ENCODE assay signal across 15 cellular contexts in the genomic region with DNA sequence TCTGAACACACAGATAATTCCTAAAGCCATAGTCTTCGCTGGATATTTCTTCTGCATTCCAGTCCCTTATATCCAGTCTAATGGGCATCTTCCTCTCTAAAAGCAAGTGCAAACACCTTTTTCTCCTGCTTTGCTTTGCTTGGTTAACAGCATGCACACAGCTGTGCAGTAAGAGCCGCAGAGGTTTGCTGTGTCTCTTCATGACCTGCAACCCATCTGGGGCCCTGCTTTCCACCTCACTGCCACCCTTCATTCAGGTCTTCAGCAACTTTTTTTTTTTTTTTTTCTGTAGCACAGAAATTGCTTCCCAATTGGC. TPM values are rescaled to one million over a fixed set of nuclear protein-coding genes. Genes with fewer than 3 reads are reported as not detected.
A peak's percentile ranks its signal among the peaks of the same experiment; 100 is the strongest.
DNase-seq lines count a peak whose midpoint lies in the region; ATAC-seq, FAIRE-seq and TF ChIP-seq lines count a peak whose summit lies in the region.
"Had no signal": no experiment of that assay in that cellular context is flagged by ENCODE, and none has a peak within 500 bp of the region (broad histone marks: within the 10 kb centered on the region; RNA-seq: fewer than 3 reads in every experiment).

No MANE protein-coding gene starts in this region.

- TF ChIP-seq EP300 in HepG2 (IDR thresholded peaks at IDR 0.05; ENCODE audit: low read depth in 2 of 2, low read length in 2 of 2) (no peak), HepG2 (CRISPR knock-in tag; IDR thresholded peaks at IDR 0.05; ENCODE audit: borderline replicate concordance) (no peak)

- H3K4me1 ChIP-seq in HepG2 (ENCODE audit: insufficient read depth, low read length) = peaks cover 100% of the 10 kb centered on the region
- peaks cover 35 to 53% (median 45%) of the 10 kb centered on the region in 3 donors for H3K4me1 ChIP-seq in skeletal muscle tissue (ENCODE audit: control insufficient read depth in 3 of 3, insufficient read depth in 3 of 3, low read length in 3 of 3)

- no peaks in the 10 kb centered on the region for H3K27me3 Mint-ChIP-seq in activated T-helper 17 cell treated with anti-CD3 and anti-CD28 coated beads, Interleukin-2, amount 50 U/mL, for 72 hours
- H3K27me3 Mint-ChIP-seq: CD4-positive, alpha-beta memory T cell; stimulated activated naive B cell treated with anti-CD40 and anti-IgM and Interleukin-4, amounts not matched to agents 10 μg/mL and 1 μg/mL and 100 μg/mL, for 72 hours had no signal

- no peak for DNase-seq in HepG2 (ENCODE audit: low spot score)
- no peak for DNase-seq in left lobe of liver (ENCODE audit: low spot score)
- DNase-seq in NCI-H526 treated with DMSO at 0.1 percent for 48 hours (lab: John Stamatoyannopoulos, UW) = no peak
- DNase-seq in stimulated activated CD4-positive, alpha-beta T cell treated with anti-CD3 and anti-CD28 coated beads, Interleukin-4, amount 100 ng/mL, for 24 hours = no peak
- DNase-seq: activated T-cell treated with anti-CD3 and anti-CD28 coated beads, Interleukin-2, amount 50 U/mL, for 48 hours; brain microvascular endothelial cell; CD4-positive, alpha-beta memory T cell; NCI-H187 treated with DMSO at 0.1 percent for 48 hours; NK-92 treated with Interleukin-12 subunit alpha and Interleukin-12 subunit beta, amount 100 ng/mL, for 24 hours; stimulated activated naive B cell treated with anti-CD40 and anti-IgM and Interleukin-4, amounts not matched to agents 10 μg/mL and 1 μg/mL and 100 μg/mL, for 72 hours had no signal

- peaks cover 74% of the 10 kb centered on the region for H3K36me3 Mint-ChIP-seq in activated T-helper 17 cell treated with anti-CD3 and anti-CD28 coated beads, Interleukin-2, amount 50 U/mL, for 72 hours (ENCODE audit: low read depth)

- in situ Hi-C loops in HepG2 (cut with HindIII; ENCODE audit: extremely low pct_ligation_motif_present, low pct_unique_long_range_greater_than_20kb) = no loop called here

- peak overlapping the region; percentile 61 for H3K9ac ChIP-seq in HepG2 (ENCODE audit: insufficient read depth, low read depth, low read length)
- H3K9ac ChIP-seq in skeletal muscle tissue (ENCODE audit: low read depth in 1 of 3, low read length in 3 of 3) = peak overlapping the region in 1 of 3 donors; percentile 34

- no peak overlapping the region for H2AFZ ChIP-seq in HepG2 (ENCODE audit: low read length)

- H3K4me2 ChIP-seq in HepG2 (ENCODE audit: low read depth, low read length) = peak overlapping the region; percentile 79

- ATAC-seq in GM18909 (IDR thresholded peaks at IDR 0.05; ENCODE audit: poor library complexity, unreplicated experiment) (peak; percentile 35), HepG2 (peak; percentile 31), left lobe of liver (no peak), HG03159 (IDR thresholded peaks at IDR 0.05; ENCODE audit: unreplicated experiment) (no peak)
- ATAC-seq in activated T-helper 17 cell treated with anti-CD3 and anti-CD28 coated beads, Interleukin-2, amount 50 U/mL, for 72 hours (replicated peaks) = no peak
- ATAC-seq: K562; stimulated activated naive B cell treated with anti-CD40 and anti-IgM and Interleukin-4, amounts not matched to agents 10 μg/mL and 1 μg/mL and 100 μg/mL, for 72 hours had no signal

- intact Hi-C loops in HepG2 (cut with micrococcal nuclease; ENCODE audit: unreplicated experiment) = loop anchor here (1.0 to 5.0 kb wide), 7 partner anchors 11 to 279 kb away; a partner anchor contains a TSS

- H3K4me3 Mint-ChIP-seq in activated T-helper 17 cell treated with anti-CD3 and anti-CD28 coated beads, Interleukin-2, amount 50 U/mL, for 72 hours = no peak overlapping the region
- H3K4me3 Mint-ChIP-seq: stimulated activated naive B cell treated with anti-CD40 and anti-IgM and Interleukin-4, amounts not matched to agents 10 μg/mL and 1 μg/mL and 100 μg/mL, for 72 hours had no signal

- FAIRE-seq in HepG2 (lab: Jason Lieb, UNC) = no peak
- FAIRE-seq: K562 had no signal

- no TSS peak for BruUV-seq in HepG2 (replicated peaks; lab: Mats Ljungman, UMichigan)

- H3K27me3 ChIP-seq in HepG2 (ENCODE audit: control insufficient read depth in 1 of 2, insufficient read depth in 2 of 2, low read length in 2 of 2) (no peaks in the 10 kb centered on the region), skeletal muscle tissue (ENCODE audit: control insufficient read depth in 3 of 3, insufficient read depth in 3 of 3, low read length in 3 of 3) (no peaks in the 10 kb centered on the region)
- H3K27me3 ChIP-seq: brain microvascular endothelial cell had no signal

- H3K79me2 ChIP-seq in HepG2 (ENCODE audit: insufficient read depth, low read length) = peaks cover 99% of the 10 kb centered on the region

- peaks cover 98% of the 10 kb centered on the region for H4K20me1 ChIP-seq in HepG2 (ENCODE audit: insufficient read depth, low read length)

- no peaks in the 10 kb centered on the region for H3K9me3 Mint-ChIP-seq in activated T-helper 17 cell treated with anti-CD3 and anti-CD28 coated beads, Interleukin-2, amount 50 U/mL, for 72 hours
- H3K9me3 Mint-ChIP-seq: CD4-positive, alpha-beta memory T cell; stimulated activated naive B cell treated with anti-CD40 and anti-IgM and Interleukin-4, amounts not matched to agents 10 μg/mL and 1 μg/mL and 100 μg/mL, for 72 hours had no signal

- H3K36me3 ChIP-seq in HepG2 (replicated peaks in 1 of 2; ENCODE audit: control insufficient read depth in 1 of 2, insufficient read depth in 2 of 2, low read length in 2 of 2) (peaks cover 35 to 87% of the 10 kb centered on the region in 2 experiments), skeletal muscle tissue (ENCODE audit: control insufficient read depth in 3 of 3, insufficient read depth in 3 of 3, low read length in 3 of 3) (no peaks in the 10 kb centered on the region)

- TF ChIP-seq POLR2A in HepG2 (IDR thresholded peaks at IDR 0.05; ENCODE audit: insufficient read depth in 1 of 2, low read depth in 2 of 2, low read length in 2 of 2) = peak in 1 of 2 experiments; percentile 8; a peak in 1 of 4 replicates

- TF ChIP-seq CTCF in HepG2 (CRISPR knock-in tag; IDR thresholded peaks at IDR 0.05) = no peak

- H3K9me3 ChIP-seq in HepG2 (ENCODE audit: low read length) (no peaks in the 10 kb centered on the region), skeletal muscle tissue (ENCODE audit: control insufficient read depth in 3 of 3, low read length in 3 of 3) (no peaks in the 10 kb centered on the region)

- H3K27ac ChIP-seq in HepG2 (ENCODE audit: extremely low read length, insufficient read depth, low read length) = peak overlapping the region; percentile 85
- H3K27ac ChIP-seq in skeletal muscle tissue (ENCODE audit: low read depth, low read length) = peak overlapping the region; percentile 56
- H3K27ac ChIP-seq: brain microvascular endothelial cell had no signal

- TF ChIP-seq RAD21 in HepG2 (CRISPR knock-in tag; IDR thresholded peaks at IDR 0.05) = no peak

- CTCF ChIA-PET in HepG2 (lab: Yijun Ruan, JAX; ENCODE audit: low intra/inter-chr PET ratio, low total read pairs) = interaction anchor here (1.5 kb wide), 1 partner anchor 279 kb away, joined by 6 read pairs; no protein-coding TSS in a partner anchor

- WGBS in HepG2 (ENCODE audit: low lambda C conversion rate) = 38% methylated on average over 2 of the region's 2 CpGs

- H3K4me1 Mint-ChIP-seq in activated T-helper 17 cell treated with anti-CD3 and anti-CD28 coated beads, Interleukin-2, amount 50 U/mL, for 72 hours = peaks cover 38% of the 10 kb centered on the region

- POLR2A ChIA-PET in HepG2 (lab: Yijun Ruan, JAX) = interaction anchor here (1.0 to 7.7 kb wide), 6 partner anchors 11 to 149 kb away, joined by 3 to 106 read pairs (median 22); a partner anchor contains a TSS

- peak overlapping the region; percentile 13 for H3K27ac Mint-ChIP-seq in activated T-helper 17 cell treated with anti-CD3 and anti-CD28 coated beads, Interleukin-2, amount 50 U/mL, for 72 hours

- H3K4me3 ChIP-seq in HepG2 (replicated peaks in 1 of 3; ENCODE audit: insufficient read depth in 1 of 3, low read depth in 2 of 3, low read length in 3 of 3) (peak overlapping the region in 2 of 3 experiments; percentile 5 to 54; a peak in 3 of 6 replicates), skeletal muscle tissue (ENCODE audit: low read length in 3 of 3) (no peak overlapping the region)
- H3K4me3 ChIP-seq: K562 had no signal

RNA-seq across cellular contexts. Expression of a gene that starts 14.4 kb away (rescaled TPM):
- total RNA-seq in activated T-helper 17 cell treated with anti-CD3 and anti-CD28 coated beads, Interleukin-2, amount 50 U/mL, for 72 hours = 10 to 100 TPM; 36.9 to 39.4 TPM
- 27.1 and 31.4 TPM in 2 replicates for total RNA-seq in HepG2 (2016; rRNA removed; fragmentation: Illumina TruSeq; extraction: Trizol)
- 3.1 and 3.2 TPM in 2 replicates for total RNA-seq in HepG2 (2016; cell fraction: cytosol; rRNA removed; fragmentation: Illumina TruSeq; extraction: Trizol; ENCODE audit: low read depth)
- 25.2 and 29.8 TPM in 2 replicates for total RNA-seq in HepG2 (2016; cell fraction: insoluble cytoplasmic fraction; rRNA removed; fragmentation: Illumina TruSeq; extraction: Trizol)
- 11.6 and 12.3 TPM in 2 replicates for total RNA-seq in HepG2 (2016; cell fraction: membrane; rRNA removed; fragmentation: Illumina TruSeq; extraction: Trizol)
- 24.2 and 25.4 TPM in 2 replicates for total RNA-seq in HepG2 (2016; cell fraction: nucleus; rRNA removed; fragmentation: Illumina TruSeq; extraction: Trizol)
- 363 and 389 TPM in 2 replicates for polyA plus RNA-seq in HepG2 (2011; rRNA removed)
- 249 and 284 TPM in 2 replicates for polyA plus RNA-seq in HepG2 (2011; cell fraction: cytosol; rRNA removed)
- polyA plus RNA-seq in HepG2 (2011; cell fraction: nucleus; rRNA removed) = 241 and 254 TPM in 2 replicates
- 141 and 166 TPM in 2 replicates for polyA plus RNA-seq in HepG2 (2012)
- 1.5 and 2.0 TPM in 2 replicates for polyA plus RNA-seq in HepG2 (2016; cell fraction: cytosol; fragmentation: Illumina TruSeq; extraction: Trizol; ENCODE audit: low read depth)
- polyA plus RNA-seq in HepG2 (2016; cell fraction: insoluble cytoplasmic fraction; fragmentation: Illumina TruSeq; extraction: Trizol; ENCODE audit: low read depth) = 26.5 and 29.0 TPM in 2 replicates
- 4.0 and 4.8 TPM in 2 replicates for polyA plus RNA-seq in HepG2 (2016; cell fraction: membrane; fragmentation: Illumina TruSeq; extraction: Trizol; ENCODE audit: low read depth)
- 28.0 and 29.7 TPM in 2 replicates for polyA plus RNA-seq in HepG2 (2016; cell fraction: nucleus; fragmentation: Illumina TruSeq; extraction: Trizol; ENCODE audit: insufficient read depth, low read depth)
- polyA minus RNA-seq in HepG2 (2011; rRNA and poly(A)+ RNA removed; ENCODE audit: low replicate concordance) = 3.4 and 577 TPM in 2 replicates
- 263 and 295 TPM in 2 replicates for polyA minus RNA-seq in HepG2 (2011; cell fraction: cytosol; rRNA and poly(A)+ RNA removed)
- 268 and 334 TPM in 2 replicates for polyA minus RNA-seq in HepG2 (2011; cell fraction: nucleus; rRNA and poly(A)+ RNA removed)
- 21.4 TPM for total RNA-seq in skeletal muscle tissue
- 11.7 TPM for total RNA-seq in left lobe of liver

Comparison
In these comparisons a context has a peak if more than half of its experiments do, and no peak if none do; other contexts are left out.
1. ATAC-seq: peak in GM18909 (single experiment) and HepG2 (single experiment); none in activated T-helper 17 cell treated with anti-CD3 and anti-CD28 coated beads, Interleukin-2, amount 50 U/mL, for 72 hours (single experiment), left lobe of liver (single experiment) and HG03159 (single experiment).
2. H3K4me3 ChIP-seq: peak in HepG2 (2 of 3); none in skeletal muscle tissue (0 of 3).